Comparison of ENCODE assay signal across 9 cellular contexts in genomic region chr3:187215460-187215859, GRCh38. TPM values are rescaled to one million over a fixed set of nuclear protein-coding genes. Genes with fewer than 3 reads are reported as not detected.
"Had no signal": no experiment of that assay in that cellular context is flagged by ENCODE, and none has a peak within 500 bp of the region (broad histone marks: within the 10 kb centered on the region; RNA-seq: fewer than 3 reads in every experiment).

No MANE protein-coding gene starts in this region.

- DNase-seq: Karpas-422, KBM-7, KG1 had no signal

- H3K27ac ChIP-seq: HL-60, KMS-11 had no signal

- H3K4me2 ChIP-seq: KMS-11 had no signal

- FAIRE-seq: HTR-8/SVneo had no signal

- H3K9ac ChIP-seq: KMS-11 had no signal

RNA-seq across cellular contexts. Expression of gene RTP1, which starts 18.2 kb away (rescaled TPM):
- total RNA-seq: HT-29, HT1080 had no signal
- polyA plus RNA-seq: IgD-negative memory B cell had no signal
